ENCODE assay signal across 27 cellular contexts in the genomic region with DNA sequence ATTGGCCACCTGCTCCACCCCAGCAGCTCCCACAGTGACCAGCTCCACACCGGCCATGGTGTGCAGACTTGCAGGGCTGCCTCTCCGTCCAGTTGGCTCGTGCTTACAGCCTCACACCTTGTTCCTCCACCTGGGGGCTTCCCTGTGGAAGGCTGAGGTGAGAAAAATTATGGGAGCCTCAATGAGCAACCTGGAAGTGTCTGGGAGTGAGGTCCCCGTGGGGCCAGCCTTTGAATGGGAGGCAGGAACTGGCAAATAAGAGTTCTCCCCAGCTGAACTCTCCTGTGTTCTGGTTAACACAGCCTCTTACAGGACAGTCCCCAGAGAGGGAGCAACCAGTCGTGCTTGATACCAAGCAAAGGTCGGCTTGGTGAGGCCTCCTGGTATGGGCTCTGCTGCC. TPM values are rescaled to one million over a fixed set of nuclear protein-coding genes. Genes with fewer than 3 reads are reported as not detected.
"Had no signal": no experiment of that assay in that cellular context is flagged by ENCODE, and none has a peak within 500 bp of the region (broad histone marks: within the 10 kb centered on the region; RNA-seq: fewer than 3 reads in every experiment).

No MANE protein-coding gene starts in this region.

- H3K27ac Mint-ChIP-seq: immature natural killer cell, memory B cell had no signal

- H3K36me3 ChIP-seq: esophagus squamous epithelium, gastrocnemius medialis, heart right ventricle, left lung, lower lobe of right lung had no signal

- FAIRE-seq: colon, endothelial cell of umbilical vein, keratinocyte had no signal

- DNase-seq: dermis blood vessel endothelial cell; dorsolateral prefrontal cortex; effector CD4-positive, alpha-beta T cell; effector memory CD4-positive, alpha-beta T cell; esophagus squamous epithelium; foreskin fibroblast; foreskin melanocyte; gastrocnemius medialis; glutamatergic neuron; head of caudate nucleus; heart right ventricle; hypothalamus; immature natural killer cell; left cardiac atrium; left lung; left ventricle myocardium superior; lower lobe of right lung; mammary epithelial cell; mesendoderm; midbrain had no signal

- H3K9me3 ChIP-seq: esophagus squamous epithelium, gastrocnemius medialis, heart right ventricle, left lung, lower lobe of right lung had no signal

- H3K4me3 Mint-ChIP-seq: immature natural killer cell, memory B cell had no signal

- ATAC-seq: gastrocnemius medialis, heart right ventricle, left cardiac atrium, left lung, left ventricle myocardium superior, lower lobe of right lung had no signal

- H3K4me3 ChIP-seq: coronary artery, dorsolateral prefrontal cortex, esophagus squamous epithelium, gastrocnemius medialis, heart right ventricle, left lung, lower lobe of right lung had no signal

- H3K27me3 ChIP-seq: dorsolateral prefrontal cortex, esophagus squamous epithelium, gastrocnemius medialis, left lung had no signal

- H3K9me3 Mint-ChIP-seq: immature natural killer cell, memory B cell had no signal

- H3K27ac ChIP-seq: coronary artery, dorsolateral prefrontal cortex, esophagus squamous epithelium, gastrocnemius medialis, heart right ventricle, left lung, lower lobe of right lung had no signal

- H3K36me3 Mint-ChIP-seq: immature natural killer cell, memory B cell had no signal

RNA-seq across cellular contexts. Expression of a gene that starts 30.3 kb away (rescaled TPM):
- total RNA-seq: dermis blood vessel endothelial cell, endothelial cell of umbilical vein, glomerular endothelial cell, heart right ventricle, left cardiac atrium, left ventricle myocardium superior, mucosa of gallbladder had no signal
- polyA plus RNA-seq: endothelial cell of umbilical vein, heart right ventricle, immature natural killer cell had no signal
